Comparison of ENCODE assay signal across 1 cellular context in the genomic region with DNA sequence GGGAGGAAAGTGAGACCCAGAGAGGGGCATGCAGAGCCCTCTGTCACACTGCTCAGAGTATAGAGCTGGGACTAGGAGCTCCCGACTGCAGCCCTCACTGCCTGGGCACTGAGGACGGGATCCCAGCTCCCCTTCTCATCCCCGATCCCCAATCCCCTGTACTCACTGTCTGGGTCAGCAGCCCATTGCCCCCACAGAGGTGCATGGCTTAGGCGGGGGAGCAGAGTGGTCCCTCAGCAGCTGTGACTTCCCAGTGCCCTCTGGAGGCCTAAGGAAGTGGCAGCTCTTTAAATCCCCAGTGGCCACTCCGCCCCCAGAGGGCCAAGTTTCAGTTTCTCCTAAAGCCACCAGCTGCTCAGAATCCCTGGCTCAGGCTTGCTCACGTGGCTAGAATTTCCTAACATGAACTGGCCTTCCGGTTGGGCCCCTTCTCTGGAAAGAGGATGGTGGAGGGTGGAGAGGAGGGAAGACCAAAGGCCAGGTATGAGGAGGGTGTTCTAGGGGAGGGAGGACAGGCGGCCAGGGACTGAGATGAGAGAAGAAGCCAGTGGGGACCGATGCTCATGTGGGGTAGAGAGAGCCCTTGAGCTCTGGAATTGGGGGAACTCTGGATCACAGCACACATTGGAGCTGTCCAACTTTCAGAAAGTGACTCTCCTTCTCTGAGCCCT.
A peak's percentile ranks its signal among the peaks of the same experiment; 100 is the strongest.
TF ChIP-seq lines count a peak whose summit lies in the region.

A gene with protein sequence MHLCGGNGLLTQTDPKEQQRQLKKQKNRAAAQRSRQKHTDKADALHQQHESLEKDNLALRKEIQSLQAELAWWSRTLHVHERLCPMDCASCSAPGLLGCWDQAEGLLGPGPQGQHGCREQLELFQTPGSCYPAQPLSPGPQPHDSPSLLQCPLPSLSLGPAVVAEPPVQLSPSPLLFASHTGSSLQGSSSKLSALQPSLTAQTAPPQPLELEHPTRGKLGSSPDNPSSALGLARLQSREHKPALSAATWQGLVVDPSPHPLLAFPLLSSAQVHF (minus strand): TSS at position 262 of the 671 bp plus-strand sequence. CDS start 57 bp downstream, at position 205.

TF ChIP-seq in K562, 482 proteins besides CTCF, POLR2A, EP300 and RAD21 (continued from another document):
- TF ChIP-seq, protein P1, sequence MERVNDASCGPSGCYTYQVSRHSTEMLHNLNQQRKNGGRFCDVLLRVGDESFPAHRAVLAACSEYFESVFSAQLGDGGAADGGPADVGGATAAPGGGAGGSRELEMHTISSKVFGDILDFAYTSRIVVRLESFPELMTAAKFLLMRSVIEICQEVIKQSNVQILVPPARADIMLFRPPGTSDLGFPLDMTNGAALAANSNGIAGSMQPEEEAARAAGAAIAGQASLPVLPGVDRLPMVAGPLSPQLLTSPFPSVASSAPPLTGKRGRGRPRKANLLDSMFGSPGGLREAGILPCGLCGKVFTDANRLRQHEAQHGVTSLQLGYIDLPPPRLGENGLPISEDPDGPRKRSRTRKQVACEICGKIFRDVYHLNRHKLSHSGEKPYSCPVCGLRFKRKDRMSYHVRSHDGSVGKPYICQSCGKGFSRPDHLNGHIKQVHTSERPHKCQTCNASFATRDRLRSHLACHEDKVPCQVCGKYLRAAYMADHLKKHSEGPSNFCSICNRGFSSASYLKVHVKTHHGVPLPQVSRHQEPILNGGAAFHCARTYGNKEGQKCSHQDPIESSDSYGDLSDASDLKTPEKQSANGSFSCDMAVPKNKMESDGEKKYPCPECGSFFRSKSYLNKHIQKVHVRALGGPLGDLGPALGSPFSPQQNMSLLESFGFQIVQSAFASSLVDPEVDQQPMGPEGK (CRISPR knock-in tag; IDR thresholded peaks at IDR 0.05; ENCODE audit: borderline replicate concordance), result no peak
- TF ChIP-seq GABPB1 (CRISPR knock-in tag; IDR thresholded peaks at IDR 0.05) (peak; percentile 77), BRD9 (IDR thresholded peaks at IDR 0.05; ENCODE audit: low read depth, partially characterized antibody) (peak; percentile 78), CTBP1 (IDR thresholded peaks at IDR 0.05; ENCODE audit: borderline replicate concordance) (peak; percentile 69; the same call in 1 of the 2 replicates), CSDE1 (IDR thresholded peaks at IDR 0.05) (no peak), FOSL1 (tag; conservative IDR thresholded peaks at IDR 0.05) (no peak; the same call in 1 of the 2 replicates), CHD4 (IDR thresholded peaks at IDR 0.05; ENCODE audit: insufficient read depth, insufficient replicate concordance, low read depth, low read length, poor library complexity, severe bottlenecking) (no peak), ZNF263 (CRISPR knock-in tag; IDR thresholded peaks at IDR 0.05; ENCODE audit: borderline replicate concordance) (peak; percentile 59; the same call in 1 of the 2 replicates), ARNT (IDR thresholded peaks at IDR 0.05) (no peak), ETS2 (tag; IDR thresholded peaks at IDR 0.05; ENCODE audit: borderline replicate concordance, poor library complexity, severe bottlenecking) (no peak), MCM5 (IDR thresholded peaks at IDR 0.05; ENCODE audit: low read depth) (no peak), HDGF (IDR thresholded peaks at IDR 0.05) (peak; percentile 47; the same call in 1 of the 2 replicates), KLF10 (CRISPR knock-in tag; IDR thresholded peaks at IDR 0.05) (no peak), ADNP (tag; IDR thresholded peaks at IDR 0.05) (no peak), ZFP36 (IDR thresholded peaks at IDR 0.05; ENCODE audit: low read depth, low read length, partially characterized antibody) (no peak), MECOM (CRISPR knock-in tag; IDR thresholded peaks at IDR 0.05) (no peak)
- TF ChIP-seq, protein P2, sequence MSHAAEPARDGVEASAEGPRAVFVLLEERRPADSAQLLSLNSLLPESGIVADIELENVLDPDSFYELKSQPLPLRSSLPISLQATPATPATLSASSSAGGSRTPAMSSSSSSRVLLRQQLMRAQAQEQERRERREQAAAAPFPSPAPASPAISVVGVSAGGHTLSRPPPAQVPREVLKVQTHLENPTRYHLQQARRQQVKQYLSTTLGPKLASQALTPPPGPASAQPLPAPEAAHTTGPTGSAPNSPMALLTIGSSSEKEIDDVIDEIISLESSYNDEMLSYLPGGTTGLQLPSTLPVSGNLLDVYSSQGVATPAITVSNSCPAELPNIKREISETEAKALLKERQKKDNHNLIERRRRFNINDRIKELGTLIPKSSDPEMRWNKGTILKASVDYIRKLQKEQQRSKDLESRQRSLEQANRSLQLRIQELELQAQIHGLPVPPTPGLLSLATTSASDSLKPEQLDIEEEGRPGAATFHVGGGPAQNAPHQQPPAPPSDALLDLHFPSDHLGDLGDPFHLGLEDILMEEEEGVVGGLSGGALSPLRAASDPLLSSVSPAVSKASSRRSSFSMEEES (CRISPR knock-in tag; IDR thresholded peaks at IDR 0.05), result no peak
- TF ChIP-seq, protein P3, sequence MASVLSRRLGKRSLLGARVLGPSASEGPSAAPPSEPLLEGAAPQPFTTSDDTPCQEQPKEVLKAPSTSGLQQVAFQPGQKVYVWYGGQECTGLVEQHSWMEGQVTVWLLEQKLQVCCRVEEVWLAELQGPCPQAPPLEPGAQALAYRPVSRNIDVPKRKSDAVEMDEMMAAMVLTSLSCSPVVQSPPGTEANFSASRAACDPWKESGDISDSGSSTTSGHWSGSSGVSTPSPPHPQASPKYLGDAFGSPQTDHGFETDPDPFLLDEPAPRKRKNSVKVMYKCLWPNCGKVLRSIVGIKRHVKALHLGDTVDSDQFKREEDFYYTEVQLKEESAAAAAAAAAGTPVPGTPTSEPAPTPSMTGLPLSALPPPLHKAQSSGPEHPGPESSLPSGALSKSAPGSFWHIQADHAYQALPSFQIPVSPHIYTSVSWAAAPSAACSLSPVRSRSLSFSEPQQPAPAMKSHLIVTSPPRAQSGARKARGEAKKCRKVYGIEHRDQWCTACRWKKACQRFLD (CRISPR knock-in tag; IDR thresholded peaks at IDR 0.05), result no peak
- TF ChIP-seq, protein P4, sequence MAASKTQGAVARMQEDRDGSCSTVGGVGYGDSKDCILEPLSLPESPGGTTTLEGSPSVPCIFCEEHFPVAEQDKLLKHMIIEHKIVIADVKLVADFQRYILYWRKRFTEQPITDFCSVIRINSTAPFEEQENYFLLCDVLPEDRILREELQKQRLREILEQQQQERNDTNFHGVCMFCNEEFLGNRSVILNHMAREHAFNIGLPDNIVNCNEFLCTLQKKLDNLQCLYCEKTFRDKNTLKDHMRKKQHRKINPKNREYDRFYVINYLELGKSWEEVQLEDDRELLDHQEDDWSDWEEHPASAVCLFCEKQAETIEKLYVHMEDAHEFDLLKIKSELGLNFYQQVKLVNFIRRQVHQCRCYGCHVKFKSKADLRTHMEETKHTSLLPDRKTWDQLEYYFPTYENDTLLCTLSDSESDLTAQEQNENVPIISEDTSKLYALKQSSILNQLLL (CRISPR knock-in tag; IDR thresholded peaks at IDR 0.05; ENCODE audit: borderline replicate concordance), result no peak
- TF ChIP-seq, protein P5, sequence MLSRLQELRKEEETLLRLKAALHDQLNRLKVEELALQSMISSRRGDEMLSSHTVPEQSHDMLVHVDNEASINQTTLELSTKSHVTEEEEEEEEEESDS (CRISPR knock-in tag; IDR thresholded peaks at IDR 0.05), result no peak
- TF ChIP-seq, protein P6, sequence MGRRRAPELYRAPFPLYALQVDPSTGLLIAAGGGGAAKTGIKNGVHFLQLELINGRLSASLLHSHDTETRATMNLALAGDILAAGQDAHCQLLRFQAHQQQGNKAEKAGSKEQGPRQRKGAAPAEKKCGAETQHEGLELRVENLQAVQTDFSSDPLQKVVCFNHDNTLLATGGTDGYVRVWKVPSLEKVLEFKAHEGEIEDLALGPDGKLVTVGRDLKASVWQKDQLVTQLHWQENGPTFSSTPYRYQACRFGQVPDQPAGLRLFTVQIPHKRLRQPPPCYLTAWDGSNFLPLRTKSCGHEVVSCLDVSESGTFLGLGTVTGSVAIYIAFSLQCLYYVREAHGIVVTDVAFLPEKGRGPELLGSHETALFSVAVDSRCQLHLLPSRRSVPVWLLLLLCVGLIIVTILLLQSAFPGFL (CRISPR knock-in tag; IDR thresholded peaks at IDR 0.05), result no peak
- TF ChIP-seq, protein P7, sequence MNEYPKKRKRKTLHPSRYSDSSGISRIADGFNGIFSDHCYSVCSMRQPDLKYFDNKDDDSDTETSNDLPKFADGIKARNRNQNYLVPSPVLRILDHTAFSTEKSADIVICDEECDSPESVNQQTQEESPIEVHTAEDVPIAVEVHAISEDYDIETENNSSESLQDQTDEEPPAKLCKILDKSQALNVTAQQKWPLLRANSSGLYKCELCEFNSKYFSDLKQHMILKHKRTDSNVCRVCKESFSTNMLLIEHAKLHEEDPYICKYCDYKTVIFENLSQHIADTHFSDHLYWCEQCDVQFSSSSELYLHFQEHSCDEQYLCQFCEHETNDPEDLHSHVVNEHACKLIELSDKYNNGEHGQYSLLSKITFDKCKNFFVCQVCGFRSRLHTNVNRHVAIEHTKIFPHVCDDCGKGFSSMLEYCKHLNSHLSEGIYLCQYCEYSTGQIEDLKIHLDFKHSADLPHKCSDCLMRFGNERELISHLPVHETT (CRISPR knock-in tag; conservative IDR thresholded peaks at IDR 0.05 in 1 of 2, IDR thresholded peaks at IDR 0.05 in 1 of 2), result 0 out of 4 replicates have a peak, but pooled peaks of 1 of the 2 experiments have one; percentile 18
- TF ChIP-seq, protein P8, sequence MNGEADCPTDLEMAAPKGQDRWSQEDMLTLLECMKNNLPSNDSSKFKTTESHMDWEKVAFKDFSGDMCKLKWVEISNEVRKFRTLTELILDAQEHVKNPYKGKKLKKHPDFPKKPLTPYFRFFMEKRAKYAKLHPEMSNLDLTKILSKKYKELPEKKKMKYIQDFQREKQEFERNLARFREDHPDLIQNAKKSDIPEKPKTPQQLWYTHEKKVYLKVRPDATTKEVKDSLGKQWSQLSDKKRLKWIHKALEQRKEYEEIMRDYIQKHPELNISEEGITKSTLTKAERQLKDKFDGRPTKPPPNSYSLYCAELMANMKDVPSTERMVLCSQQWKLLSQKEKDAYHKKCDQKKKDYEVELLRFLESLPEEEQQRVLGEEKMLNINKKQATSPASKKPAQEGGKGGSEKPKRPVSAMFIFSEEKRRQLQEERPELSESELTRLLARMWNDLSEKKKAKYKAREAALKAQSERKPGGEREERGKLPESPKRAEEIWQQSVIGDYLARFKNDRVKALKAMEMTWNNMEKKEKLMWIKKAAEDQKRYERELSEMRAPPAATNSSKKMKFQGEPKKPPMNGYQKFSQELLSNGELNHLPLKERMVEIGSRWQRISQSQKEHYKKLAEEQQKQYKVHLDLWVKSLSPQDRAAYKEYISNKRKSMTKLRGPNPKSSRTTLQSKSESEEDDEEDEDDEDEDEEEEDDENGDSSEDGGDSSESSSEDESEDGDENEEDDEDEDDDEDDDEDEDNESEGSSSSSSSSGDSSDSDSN (IDR thresholded peaks at IDR 0.05; ENCODE audit: borderline replicate concordance in 1 of 2, low read depth in 2 of 2, low read length in 2 of 2), result no peak
- TF ChIP-seq, protein P9, sequence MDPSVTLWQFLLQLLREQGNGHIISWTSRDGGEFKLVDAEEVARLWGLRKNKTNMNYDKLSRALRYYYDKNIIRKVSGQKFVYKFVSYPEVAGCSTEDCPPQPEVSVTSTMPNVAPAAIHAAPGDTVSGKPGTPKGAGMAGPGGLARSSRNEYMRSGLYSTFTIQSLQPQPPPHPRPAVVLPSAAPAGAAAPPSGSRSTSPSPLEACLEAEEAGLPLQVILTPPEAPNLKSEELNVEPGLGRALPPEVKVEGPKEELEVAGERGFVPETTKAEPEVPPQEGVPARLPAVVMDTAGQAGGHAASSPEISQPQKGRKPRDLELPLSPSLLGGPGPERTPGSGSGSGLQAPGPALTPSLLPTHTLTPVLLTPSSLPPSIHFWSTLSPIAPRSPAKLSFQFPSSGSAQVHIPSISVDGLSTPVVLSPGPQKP (CRISPR knock-in tag; IDR thresholded peaks at IDR 0.05), result no peak
- TF ChIP-seq, protein P10, sequence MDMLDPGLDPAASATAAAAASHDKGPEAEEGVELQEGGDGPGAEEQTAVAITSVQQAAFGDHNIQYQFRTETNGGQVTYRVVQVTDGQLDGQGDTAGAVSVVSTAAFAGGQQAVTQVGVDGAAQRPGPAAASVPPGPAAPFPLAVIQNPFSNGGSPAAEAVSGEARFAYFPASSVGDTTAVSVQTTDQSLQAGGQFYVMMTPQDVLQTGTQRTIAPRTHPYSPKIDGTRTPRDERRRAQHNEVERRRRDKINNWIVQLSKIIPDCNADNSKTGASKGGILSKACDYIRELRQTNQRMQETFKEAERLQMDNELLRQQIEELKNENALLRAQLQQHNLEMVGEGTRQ (CRISPR knock-in tag; IDR thresholded peaks at IDR 0.05), result peak; percentile 82
